Comparison of ENCODE assay signal across 9 cellular contexts in genomic region chr10:10589540-10589939, GRCh38.
DNase-seq lines count a peak whose midpoint lies in the region; ATAC-seq lines count a peak whose summit lies in the region.
"Had no signal": no experiment of that assay in that cellular context is flagged by ENCODE, and none has a peak within 500 bp of the region (broad histone marks: within the 10 kb centered on the region; RNA-seq: fewer than 3 reads in every experiment).

No MANE protein-coding gene starts in this region.

- peak; percentile 87 for ATAC-seq in HG03280 (IDR thresholded peaks at IDR 0.05; ENCODE audit: unreplicated experiment)
- peak; percentile 74 for ATAC-seq in stimulated activated naive CD8-positive, alpha-beta T cell treated with anti-CD3 and anti-CD28 coated beads, Interleukin-15, Interleukin-2, amounts not matched to agents 100 U/mL and 50 U/mL, for 24 hours

- peak; percentile 11 for DNase-seq in activated T-cell treated with anti-CD3 and anti-CD28 coated beads for 48 hours (ENCODE audit: low read depth)
- no peak for DNase-seq in activated T-cell treated with anti-CD3 and anti-CD28 coated beads for 4 hours
- DNase-seq in dermis blood vessel endothelial cell, result peak; percentile 16
- DNase-seq in stimulated activated naive CD8-positive, alpha-beta T cell treated with anti-CD3 and anti-CD28 coated beads, Interleukin-15, Interleukin-2, amounts not matched to agents 100 U/mL and 50 U/mL, for 24 hours, result peak; percentile 6
- no peak for DNase-seq in ecto neural progenitor cell (ENCODE audit: low spot score)
- no peak for DNase-seq in GDM1 (lab: John Stamatoyannopoulos, UW)
- DNase-seq in activated CD8-positive, alpha-beta memory T cell treated with anti-CD3 and anti-CD28 coated beads for 24 hours, result no peak
- DNase-seq: COR-L47 had no signal

Comparison
In these comparisons a context has a peak if more than half of its experiments do, and no peak if none do; other contexts are left out.
1. DNase-seq: peak in activated T-cell treated with anti-CD3 and anti-CD28 coated beads for 48 hours (single experiment), dermis blood vessel endothelial cell (single experiment) and stimulated activated naive CD8-positive, alpha-beta T cell treated with anti-CD3 and anti-CD28 coated beads, Interleukin-15, Interleukin-2, amounts not matched to agents 100 U/mL and 50 U/mL, for 24 hours (single experiment); none in activated T-cell treated with anti-CD3 and anti-CD28 coated beads for 4 hours (single experiment), ecto neural progenitor cell (single experiment), GDM1 (single experiment) and activated CD8-positive, alpha-beta memory T cell treated with anti-CD3 and anti-CD28 coated beads for 24 hours (single experiment).